In genomic region chr17:76997981-76998531, GRCh38 we compare ENCODE assay signal across 8 cellular contexts.
DNase-seq lines count a peak whose midpoint lies in the region; ATAC-seq and TF ChIP-seq lines count a peak whose summit lies in the region.

No MANE protein-coding gene starts in this region.

- peak overlapping the region; percentile 62 for H3K4me3 Mint-ChIP-seq in activated CD4-positive, alpha-beta T cell treated with anti-CD3 and anti-CD28 coated beads, Interleukin-2, amount 10 ng/mL, durations not matched to agents 24 days and 14 days
- no peak overlapping the region for H3K4me3 Mint-ChIP-seq in WTC11

- TF ChIP-seq CTCF in GM10266 (IDR thresholded peaks at IDR 0.05; ENCODE audit: control insufficient read depth, insufficient read depth, low read depth, missing control alignments) (no peak), mucosa of descending colon (IDR thresholded peaks at IDR 0.05) (no peak), suprapubic skin (IDR thresholded peaks at IDR 0.05) (no peak), WTC11 (IDR thresholded peaks at IDR 0.05) (no peak)

- no peak for TF ChIP-seq POLR2A in suprapubic skin (IDR thresholded peaks at IDR 0.05)

- ATAC-seq in HG03108 (IDR thresholded peaks at IDR 0.05; ENCODE audit: unreplicated experiment) = peak; percentile 68
- peak; percentile 77 for ATAC-seq in mucosa of descending colon
- no peak for ATAC-seq in WTC11

- peaks cover 50% of the 10 kb centered on the region for H3K4me1 Mint-ChIP-seq in activated CD4-positive, alpha-beta T cell treated with anti-CD3 and anti-CD28 coated beads, Interleukin-2, amount 10 ng/mL, durations not matched to agents 24 days and 14 days
- H3K4me1 Mint-ChIP-seq in WTC11 = peaks cover 49% of the 10 kb centered on the region

- H3K9me3 ChIP-seq in mucosa of descending colon = no peaks in the 10 kb centered on the region
- H3K9me3 ChIP-seq in suprapubic skin = no peaks in the 10 kb centered on the region

- H3K4me3 ChIP-seq in mucosa of descending colon (no peak overlapping the region), suprapubic skin (no peak overlapping the region)

- no peaks in the 10 kb centered on the region for H3K4me1 ChIP-seq in mucosa of descending colon (ENCODE audit: low read depth)
- no peaks in the 10 kb centered on the region for H3K4me1 ChIP-seq in suprapubic skin

- no peaks in the 10 kb centered on the region for H3K9me3 Mint-ChIP-seq in activated CD4-positive, alpha-beta T cell treated with anti-CD3 and anti-CD28 coated beads, Interleukin-2, amount 10 ng/mL, durations not matched to agents 24 days and 14 days
- H3K9me3 Mint-ChIP-seq in WTC11 = no peaks in the 10 kb centered on the region

- peak overlapping the region; percentile 92 for H3K27ac Mint-ChIP-seq in activated CD4-positive, alpha-beta T cell treated with anti-CD3 and anti-CD28 coated beads, Interleukin-2, amount 10 ng/mL, durations not matched to agents 24 days and 14 days
- H3K27ac Mint-ChIP-seq in WTC11 = no peak overlapping the region

- in situ Hi-C loops in ACHN (cut with HindIII; ENCODE audit: low pct_ligation_motif_present, low pct_unique_long_range_greater_than_20kb, low sequenced_read_pairs) = no loop called here

- H3K36me3 ChIP-seq in mucosa of descending colon (ENCODE audit: low read depth) (no peaks in the 10 kb centered on the region), suprapubic skin (no peaks in the 10 kb centered on the region)

- no peaks in the 10 kb centered on the region for H3K27me3 Mint-ChIP-seq in activated CD4-positive, alpha-beta T cell treated with anti-CD3 and anti-CD28 coated beads, Interleukin-2, amount 10 ng/mL, durations not matched to agents 24 days and 14 days
- H3K27me3 Mint-ChIP-seq in WTC11 (ENCODE audit: low read depth) = no peaks in the 10 kb centered on the region

- POLR2A ChIA-PET in WTC11 (lab: Charles Lee) = no interaction called here

- DNase-seq in GM10266 (ENCODE audit: extremely low spot score) (peak; percentile 74), mucosa of descending colon (peak in 1 of 3 donors; percentile 10), suprapubic skin (ENCODE audit: low spot score in 2 of 2) (no peak), ACHN (no peak), occipital lobe (lab: John Stamatoyannopoulos, UW) (no peak), WTC11 (ENCODE audit: low spot score) (no peak)
- DNase-seq in activated CD4-positive, alpha-beta T cell treated with anti-CD3 and anti-CD28 coated beads, Interleukin-2, amount 10 ng/mL, durations not matched to agents 24 days and 14 days = peak; percentile 92

- peaks cover 35% of the 10 kb centered on the region for H3K27me3 ChIP-seq in suprapubic skin

- 65% methylated on average over 16 of the region's 16 CpGs for WGBS in suprapubic skin

- CTCF ChIA-PET in WTC11 (lab: Charles Lee) = interaction anchor here (0.7 kb wide), 1 partner anchor 58 kb away, joined by 3 read pairs; no protein-coding TSS in a partner anchor

- no peak for TF ChIP-seq EP300 in suprapubic skin (IDR thresholded peaks at IDR 0.05)

- H3K27ac ChIP-seq in suprapubic skin = no peak overlapping the region

- intact Hi-C loops in activated CD4-positive, alpha-beta T cell treated with anti-CD3 and anti-CD28 coated beads, Interleukin-2, amount 10 ng/mL, durations not matched to agents 24 days and 14 days (cut with micrococcal nuclease) = loop anchor here (1.0 to 5.0 kb wide), 4 partner anchors 16 to 271 kb away; partner anchors contain the start of genes JMJD6, METTL23 and SEC14L1
- intact Hi-C loops in mucosa of descending colon (cut with DNase I, micrococcal nuclease) = no loop called here

- H3K36me3 Mint-ChIP-seq in activated CD4-positive, alpha-beta T cell treated with anti-CD3 and anti-CD28 coated beads, Interleukin-2, amount 10 ng/mL, durations not matched to agents 24 days and 14 days (ENCODE audit: low read depth) = peaks cover 1% of the 10 kb centered on the region
- no peaks in the 10 kb centered on the region for H3K36me3 Mint-ChIP-seq in WTC11

TF ChIP-seq in WTC11, 78 proteins besides CTCF, POLR2A, EP300 and RAD21 (continues in another document):
- TF ChIP-seq ARID4B (CRISPR knock-in tag; IDR thresholded peaks at IDR 0.05; ENCODE audit: borderline replicate concordance) = no peak
- TF ChIP-seq, protein P1, sequence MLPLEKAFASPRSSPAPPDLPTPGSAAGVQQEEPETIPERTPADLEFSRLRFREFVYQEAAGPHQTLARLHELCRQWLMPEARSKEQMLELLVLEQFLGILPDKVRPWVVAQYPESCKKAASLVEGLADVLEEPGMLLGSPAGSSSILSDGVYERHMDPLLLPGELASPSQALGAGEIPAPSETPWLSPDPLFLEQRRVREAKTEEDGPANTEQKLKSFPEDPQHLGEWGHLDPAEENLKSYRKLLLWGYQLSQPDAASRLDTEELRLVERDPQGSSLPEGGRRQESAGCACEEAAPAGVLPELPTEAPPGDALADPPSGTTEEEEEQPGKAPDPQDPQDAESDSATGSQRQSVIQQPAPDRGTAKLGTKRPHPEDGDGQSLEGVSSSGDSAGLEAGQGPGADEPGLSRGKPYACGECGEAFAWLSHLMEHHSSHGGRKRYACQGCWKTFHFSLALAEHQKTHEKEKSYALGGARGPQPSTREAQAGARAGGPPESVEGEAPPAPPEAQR (CRISPR knock-in tag; IDR thresholded peaks at IDR 0.05) = no peak
- TF ChIP-seq ZNF423 (CRISPR knock-in tag; IDR thresholded peaks at IDR 0.05) = no peak
- no peak for TF ChIP-seq ETV6 (CRISPR knock-in tag; IDR thresholded peaks at IDR 0.05)
- no peak for TF ChIP-seq ZNF317 (CRISPR knock-in tag; IDR thresholded peaks at IDR 0.05; ENCODE audit: borderline replicate concordance, low read depth)
- no peak for TF ChIP-seq CBFB (CRISPR knock-in tag; IDR thresholded peaks at IDR 0.05; ENCODE audit: low read depth)
- no peak for TF ChIP-seq ZNF425 (CRISPR knock-in tag; conservative IDR thresholded peaks at IDR 0.05)
- TF ChIP-seq IRF2 (CRISPR knock-in tag; IDR thresholded peaks at IDR 0.05; ENCODE audit: borderline replicate concordance, low read depth) = no peak
- TF ChIP-seq FOXJ3 (CRISPR knock-in tag; IDR thresholded peaks at IDR 0.05; ENCODE audit: borderline replicate concordance) = no peak
- no peak for TF ChIP-seq TEAD1 (CRISPR knock-in tag; IDR thresholded peaks at IDR 0.05)
- no peak for TF ChIP-seq ZNF121 (CRISPR knock-in tag; IDR thresholded peaks at IDR 0.05)
- TF ChIP-seq SP1 (CRISPR knock-in tag; conservative IDR thresholded peaks at IDR 0.05) = no peak

Comparison
In these comparisons a context has a peak if more than half of its experiments do, and no peak if none do; other contexts are left out.
1. DNase-seq: peak in GM10266 (single experiment) and activated CD4-positive, alpha-beta T cell treated with anti-CD3 and anti-CD28 coated beads, Interleukin-2, amount 10 ng/mL, durations not matched to agents 24 days and 14 days (single experiment); none in suprapubic skin (0 of 2), ACHN (single experiment), occipital lobe (single experiment) and WTC11 (single experiment).